ENCODE assay signal across 8 cellular contexts in the genomic region with DNA sequence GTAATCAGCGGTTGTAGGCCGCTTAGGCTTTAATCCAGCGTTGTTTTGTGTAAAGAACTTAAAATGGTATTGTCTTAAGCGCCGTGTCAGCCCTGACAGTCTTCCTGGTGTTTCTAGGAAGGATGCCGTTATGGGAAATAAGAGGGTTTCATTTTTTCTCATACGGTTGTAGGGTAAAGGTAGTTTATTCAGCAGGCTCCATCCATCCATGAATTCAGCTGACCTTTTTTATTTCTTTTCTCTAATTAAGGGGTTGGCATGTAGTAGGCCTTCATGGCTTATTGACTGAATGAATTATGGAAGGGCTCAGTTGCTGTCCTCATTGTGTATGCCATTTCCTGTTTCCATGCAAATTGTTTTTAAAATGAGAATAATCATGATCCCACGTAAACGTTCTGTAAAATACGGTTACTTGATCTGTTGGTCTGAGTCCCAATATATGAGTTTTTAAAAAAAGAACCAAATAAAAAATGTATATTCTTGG. TPM values are rescaled to one million over a fixed set of nuclear protein-coding genes. Genes with fewer than 3 reads are reported as not detected.
DNase-seq lines count a peak whose midpoint lies in the region; ATAC-seq and TF ChIP-seq lines count a peak whose summit lies in the region.

No MANE protein-coding gene starts in this region.

- TF ChIP-seq RAD21 in HCT116 (IDR thresholded peaks at IDR 0.05; ENCODE audit: low read depth), result no peak

- intact Hi-C loops in CD4-positive, alpha-beta T cell (cut with DNase I, micrococcal nuclease), result loop anchor here (2.0 to 10.0 kb wide), 7 partner anchors 51 to 917 kb away; a partner anchor contains a TSS
- intact Hi-C loops in HCT116 (cut with micrococcal nuclease), result loop anchor here (1.0 to 10.0 kb wide), 4 partner anchors 9 to 147 kb away; a partner anchor contains a TSS
- intact Hi-C loops in activated CD8-positive, alpha-beta T cell treated with anti-CD3 and anti-CD28 coated beads for 36 hours (cut with micrococcal nuclease), result loop anchor here (2.0 to 5.0 kb wide), 2 partner anchors 53 to 76 kb away; a partner anchor contains a TSS
- intact Hi-C loops in spleen (cut with DNase I; ENCODE audit: low total_unique reads), result loop anchor here (10.0 kb wide), 1 partner anchor 47 kb away; a partner anchor contains a TSS

- peaks cover 2% of the 10 kb centered on the region for H3K9me3 Mint-ChIP-seq in CD4-positive, alpha-beta T cell
- peaks cover 4% of the 10 kb centered on the region for H3K9me3 Mint-ChIP-seq in activated CD8-positive, alpha-beta T cell treated with anti-CD3 and anti-CD28 coated beads for 36 hours

- no peaks in the 10 kb centered on the region for H3K27me3 ChIP-seq in CD4-positive, alpha-beta T cell (ENCODE audit: control insufficient read depth, insufficient read depth, low read length)
- no peaks in the 10 kb centered on the region for H3K27me3 ChIP-seq in HCT116 (ENCODE audit: insufficient read depth, low read length)
- H3K27me3 ChIP-seq in spleen (replicated peaks in 1 of 7), result no peaks in the 10 kb centered on the region

- H3K4me1 ChIP-seq in HCT116 (ENCODE audit: control insufficient read depth in 1 of 2, insufficient read depth in 2 of 2, low read length in 2 of 2) (peaks cover 9 to 17% of the 10 kb centered on the region in 2 experiments), spleen (peaks cover 6 to 41% (median 26%) of the 10 kb centered on the region in 6 donors)

- H3K4me1 Mint-ChIP-seq in CD4-positive, alpha-beta T cell (ENCODE audit: low read depth), result peaks cover 38% of the 10 kb centered on the region
- H3K4me1 Mint-ChIP-seq in activated CD8-positive, alpha-beta T cell treated with anti-CD3 and anti-CD28 coated beads for 36 hours (ENCODE audit: low read depth), result peaks cover 27% of the 10 kb centered on the region

- H3K27ac ChIP-seq in CD4-positive, alpha-beta T cell (ENCODE audit: low read depth, low read length), result peak overlapping the region; percentile 93
- peak overlapping the region; percentile 92 for H3K27ac ChIP-seq in HCT116 (ENCODE audit: low read depth, low read length)
- H3K27ac ChIP-seq in spleen, result peak overlapping the region; percentile 92 to 97 (median 96)

- RAD21 ChIA-PET in HCT116 (lab: Charles Lee; ENCODE audit: low non-redundant PET in 1 of 2, low total read pairs in 2 of 2, uncharacterized antibody in 2 of 2, unreplicated experiment in 2 of 2), result no interaction called here

- peaks cover 57% of the 10 kb centered on the region for H3K79me2 ChIP-seq in HCT116 (ENCODE audit: insufficient read depth, low read length)

- H3K9me3 ChIP-seq in CD4-positive, alpha-beta T cell (ENCODE audit: control insufficient read depth, low read length), result no peaks in the 10 kb centered on the region
- H3K9me3 ChIP-seq in HCT116 (ENCODE audit: control insufficient read depth in 1 of 2, insufficient read depth in 1 of 2, low read depth in 1 of 2, low read length in 2 of 2) (no peaks in the 10 kb centered on the region), spleen (peaks cover 0 to 4% (median 0%) of the 10 kb centered on the region in 8 donors)

- H3K9me2 ChIP-seq in HCT116 (ENCODE audit: insufficient read depth), result no peaks in the 10 kb centered on the region

- no peak overlapping the region for H2AFZ ChIP-seq in HCT116 (ENCODE audit: low read depth, low read length, poor library complexity, severe bottlenecking)

- DNase-seq in CD4-positive, alpha-beta T cell, result no peak
- DNase-seq in HCT116 (ENCODE audit: low read depth, low spot score) (no peak), spleen (no peak), amniotic stem cell (lab: John Stamatoyannopoulos, UW) (no peak)
- no peak for DNase-seq in activated CD8-positive, alpha-beta T cell treated with anti-CD3 and anti-CD28 coated beads for 36 hours

- H3K27me3 Mint-ChIP-seq in CD4-positive, alpha-beta T cell, result peaks cover 10% of the 10 kb centered on the region
- H3K27me3 Mint-ChIP-seq in activated CD8-positive, alpha-beta T cell treated with anti-CD3 and anti-CD28 coated beads for 36 hours, result no peaks in the 10 kb centered on the region

- H3K4me2 ChIP-seq in HCT116 (ENCODE audit: low read length), result peak overlapping the region; percentile 77

- TSS peak; percentile 78 for BruUV-seq in HCT116 (replicated peaks; lab: Mats Ljungman, UMichigan)

- H3K4me3 ChIP-seq in HCT116 (replicated peaks in 1 of 2; ENCODE audit: low read depth in 1 of 2, low read length in 2 of 2) (peak overlapping the region; percentile 99), iPS-11a (ENCODE audit: low read depth, low read length) (peak overlapping the region; percentile 100), spleen (peak overlapping the region; percentile 59 to 89 (median 80))

- peaks cover 26 to 30% of the 10 kb centered on the region in 2 experiments; a peak in 3 of 4 replicates for H3K36me3 ChIP-seq in HCT116 (ENCODE audit: control insufficient read depth in 1 of 2, insufficient read depth in 2 of 2, low read length in 2 of 2)
- H3K36me3 ChIP-seq in spleen, result peaks cover 0 to 40% (median 27%) of the 10 kb centered on the region in 6 donors

- peak overlapping the region; percentile 100 for H3K27ac Mint-ChIP-seq in CD4-positive, alpha-beta T cell
- H3K27ac Mint-ChIP-seq in activated CD8-positive, alpha-beta T cell treated with anti-CD3 and anti-CD28 coated beads for 36 hours, result peak overlapping the region; percentile 100

- TF ChIP-seq CTCF in CD4-positive, alpha-beta T cell (IDR thresholded peaks at IDR 0.05), result no peak
- TF ChIP-seq CTCF in HCT116 (IDR thresholded peaks at IDR 0.05 in 2 of 3, conservative IDR thresholded peaks at IDR 0.05 in 1 of 3; ENCODE audit: borderline replicate concordance in 1 of 3, insufficient read depth in 1 of 3, low read depth in 2 of 3, low read length in 2 of 3) (no peak), spleen (IDR thresholded peaks at IDR 0.05 in 8 of 11, conservative IDR thresholded peaks at IDR 0.05 in 3 of 11) (no peak)
- TF ChIP-seq CTCF in activated CD8-positive, alpha-beta T cell treated with anti-CD3 and anti-CD28 coated beads for 36 hours (IDR thresholded peaks at IDR 0.05), result no peak

- peaks cover 58% of the 10 kb centered on the region for H3K36me3 Mint-ChIP-seq in CD4-positive, alpha-beta T cell (ENCODE audit: low read depth)
- H3K36me3 Mint-ChIP-seq in activated CD8-positive, alpha-beta T cell treated with anti-CD3 and anti-CD28 coated beads for 36 hours (ENCODE audit: low read depth), result peaks cover 29% of the 10 kb centered on the region

- H3K9ac ChIP-seq in HCT116 (ENCODE audit: low read length), result peak overlapping the region; percentile 97

- 0 to 1% (median 0%) methylated on average over 10 of the region's 10 CpGs for WGBS in spleen, 5 donors

- CTCF ChIA-PET in CD4-positive, alpha-beta T cell (lab: Charles Lee), result interaction anchor here (1.7 kb wide), 1 partner anchor 75 kb away, joined by 5 read pairs; a partner anchor contains a TSS
- CTCF ChIA-PET in HCT116 (lab: Charles Lee), result no interaction called here
- CTCF ChIA-PET in activated CD8-positive, alpha-beta T cell treated with anti-CD3 and anti-CD28 coated beads for 36 hours (lab: Charles Lee), result no interaction called here

- no peak for ATAC-seq in CD4-positive, alpha-beta T cell (ENCODE audit: poor library complexity)
- no peak for ATAC-seq in HCT116
- ATAC-seq in activated CD8-positive, alpha-beta T cell treated with anti-CD3 and anti-CD28 coated beads for 36 hours, result no peak
- no peak for ATAC-seq in HG03025 (IDR thresholded peaks at IDR 0.05; ENCODE audit: low FRiP score, unreplicated experiment)
- ATAC-seq in GM21619 (IDR thresholded peaks at IDR 0.05; ENCODE audit: unreplicated experiment), result no peak

- no peak for TF ChIP-seq POLR2A in HCT116 (IDR thresholded peaks at IDR 0.05; ENCODE audit: borderline replicate concordance, extremely low read depth, insufficient read depth, insufficient read length)
- TF ChIP-seq POLR2A in spleen (IDR thresholded peaks at IDR 0.05), result no peak

- peak overlapping the region; percentile 100 for H3K4me3 Mint-ChIP-seq in CD4-positive, alpha-beta T cell
- H3K4me3 Mint-ChIP-seq in activated CD8-positive, alpha-beta T cell treated with anti-CD3 and anti-CD28 coated beads for 36 hours, result peak overlapping the region; percentile 94

- H4K20me1 ChIP-seq in HCT116 (ENCODE audit: insufficient read depth), result no peaks in the 10 kb centered on the region

- POLR2A ChIA-PET in CD4-positive, alpha-beta T cell (lab: Charles Lee), result interaction anchor here (1.8 to 5.2 kb wide), 2 partner anchors 51 to 75 kb away, joined by 13 to 51 read pairs; a partner anchor contains a TSS
- POLR2A ChIA-PET in HCT116 (lab: Charles Lee), result interaction anchor here (1.5 kb wide), 1 partner anchor 51 kb away, joined by 3 read pairs; a partner anchor contains a TSS
- POLR2A ChIA-PET in activated CD8-positive, alpha-beta T cell treated with anti-CD3 and anti-CD28 coated beads for 36 hours (lab: Charles Lee), result interaction anchor here (1.1 kb wide), 1 partner anchor 18 kb away, joined by 3 read pairs; no protein-coding TSS in a partner anchor

TF ChIP-seq in HCT116, 20 proteins besides CTCF, POLR2A, EP300 and RAD21 (continues in another document):
- TF ChIP-seq SRF (IDR thresholded peaks at IDR 0.05; ENCODE audit: low read depth) (no peak), SIN3A (IDR thresholded peaks at IDR 0.05; ENCODE audit: low read depth) (peak; percentile 42; the same call in 1 of the 2 replicates), ZFX (IDR thresholded peaks at IDR 0.05) (peak; percentile 55), YY1 (IDR thresholded peaks at IDR 0.05; ENCODE audit: extremely low read depth, insufficient replicate concordance, low read depth, low read length) (no peak), POLR2AphosphoS5 (IDR thresholded peaks at IDR 0.05; ENCODE audit: low read depth, low read length) (no peak), JUND (IDR thresholded peaks at IDR 0.05) (no peak), CEBPB (IDR thresholded peaks at IDR 0.05; ENCODE audit: low read depth) (no peak), FOSL1 (IDR thresholded peaks at IDR 0.05; ENCODE audit: low read depth) (no peak)

RNA-seq across cellular contexts. Expression of a gene that starts 0.7 kb away (rescaled TPM):
- total RNA-seq in CD4-positive, alpha-beta T cell, result 10 to 100 TPM; 85.7 to 89.9 TPM
- total RNA-seq in HCT116 (2021; ENCODE audit: unreplicated experiment) (163 TPM), spleen (100 to 1,000 TPM in 3 of 7 donors, 10 to 100 TPM in 4; 86.7 to 114 (median 99.2) TPM)
- 82.6 and 94.0 TPM in 2 replicates for polyA plus RNA-seq in HCT116 (2012)
- 100 to 1,000 TPM; 103 to 106 TPM for total RNA-seq in activated CD8-positive, alpha-beta T cell treated with anti-CD3 and anti-CD28 coated beads for 36 hours
- 100 to 1,000 TPM in 1 of 3 donors, 10 to 100 TPM in 2; 94.8 to 104 (median 98.1) TPM for polyA plus RNA-seq in spleen

RNA-seq across cellular contexts. Expression of a gene that starts 51.5 kb away (rescaled TPM):
- total RNA-seq in CD4-positive, alpha-beta T cell, result 10 to 100 TPM; 86.1 to 87.7 TPM
- 47.7 TPM for total RNA-seq in HCT116 (2021; ENCODE audit: unreplicated experiment)
- polyA plus RNA-seq in HCT116 (2012), result 10.7 and 15.4 TPM in 2 replicates
- total RNA-seq in activated CD8-positive, alpha-beta T cell treated with anti-CD3 and anti-CD28 coated beads for 36 hours, result 10 to 100 TPM; 66.6 to 73.2 TPM
- 100 to 1,000 TPM in 4 of 7 donors, 10 to 100 TPM in 3; 88.7 to 118 (median 101) TPM for total RNA-seq in spleen
- 10 to 100 TPM; 14.2 to 16.1 (median 14.6) TPM for polyA plus RNA-seq in spleen
